In the genomic region with DNA sequence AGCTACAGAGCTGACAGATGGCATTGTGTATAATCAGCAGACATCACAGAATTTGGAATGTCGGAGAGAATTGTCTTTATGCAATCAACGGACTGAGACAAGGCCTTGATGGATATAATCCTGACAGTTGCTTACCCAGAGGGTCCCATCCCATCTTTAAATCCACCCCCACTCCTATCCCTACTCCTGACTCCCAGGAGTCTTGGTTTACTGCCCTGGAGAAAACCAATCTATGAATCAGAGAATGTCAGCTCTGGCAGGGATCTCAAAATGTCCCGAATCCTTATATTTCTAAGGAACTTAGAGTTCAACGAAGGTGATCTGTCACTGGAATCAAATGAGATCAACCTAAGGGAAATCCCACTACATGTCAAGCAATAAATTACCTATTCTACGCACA, we compare ENCODE assay signal across 20 cellular contexts.
DNase-seq lines count a peak whose midpoint lies in the region; ATAC-seq and TF ChIP-seq lines count a peak whose summit lies in the region.
"Had no signal": no experiment of that assay in that cellular context is flagged by ENCODE, and none has a peak within 500 bp of the region (broad histone marks: within the 10 kb centered on the region; RNA-seq: fewer than 3 reads in every experiment).

No MANE protein-coding gene starts in this region.

- H2BK15ac ChIP-seq in IMR-90 (ENCODE audit: low read depth, low read length) = no peak overlapping the region

- H3K36me3 Mint-ChIP-seq in activated CD4-positive, alpha-beta T cell treated with anti-CD3 and anti-CD28 coated beads for 36 hours (ENCODE audit: low read depth) = no peaks in the 10 kb centered on the region
- H3K36me3 Mint-ChIP-seq: CD8-positive, alpha-beta T cell had no signal

- H3K36me3 ChIP-seq in IMR-90 (ENCODE audit: control insufficient read depth, insufficient read depth, low read length) (no peaks in the 10 kb centered on the region), neural cell (ENCODE audit: insufficient read depth, low read length) (no peaks in the 10 kb centered on the region)
- H3K36me3 ChIP-seq: BLaER1 treated with 17β-estradiol and CSF1 and Interleukin-3, amounts not matched to agents 10 nM and 100 nM had no signal

- DNase-seq in NCI-H2171 treated with DMSO at 0.1 percent for 48 hours (lab: John Stamatoyannopoulos, UW) (peak; percentile 25), NCI-H2171 (lab: John Stamatoyannopoulos, UW) (no peak), IMR-90 (no peak), NCI-H524 treated with DMSO at 0.1 percent for 48 hours (lab: John Stamatoyannopoulos, UW) (peak; percentile 8), NCI-H1105 (lab: John Stamatoyannopoulos, UW) (no peak)
- no peak for DNase-seq in activated CD4-positive, alpha-beta T cell treated with anti-CD3 and anti-CD28 coated beads for 36 hours
- DNase-seq: AML-193; Caco-2; Calu3; CD4-positive, alpha-beta T cell; CD8-positive, alpha-beta T cell; DMS79 treated with DMSO at 0.1 percent for 48 hours; GF-D8 had no signal

- H3K79me1 ChIP-seq in IMR-90 (ENCODE audit: low read depth in 1 of 2, low read length in 2 of 2) = no peaks in the 10 kb centered on the region

- no peak overlapping the region for H4K91ac ChIP-seq in IMR-90 (ENCODE audit: insufficient read depth, low read depth, low read length)

- no peaks in the 10 kb centered on the region for H3K9me2 ChIP-seq in neural cell (ENCODE audit: insufficient read depth, low read length)

- H2BK5ac ChIP-seq in IMR-90 (ENCODE audit: low read depth, low read length, poor library complexity, severe bottlenecking) = no peak overlapping the region

- H3F3A ChIP-seq in neural cell (ENCODE audit: insufficient read depth, low read length, poor library complexity, severe bottlenecking) = peaks cover 8% of the 10 kb centered on the region

- H3K4me3 Mint-ChIP-seq in activated CD4-positive, alpha-beta T cell treated with anti-CD3 and anti-CD28 coated beads for 36 hours = no peak overlapping the region
- H3K4me3 Mint-ChIP-seq: B cell; CD4-positive, alpha-beta T cell; CD8-positive, alpha-beta T cell had no signal

- H3K27me3 Mint-ChIP-seq in activated CD4-positive, alpha-beta T cell treated with anti-CD3 and anti-CD28 coated beads for 36 hours = no peaks in the 10 kb centered on the region
- H3K27me3 Mint-ChIP-seq: B cell; CD4-positive, alpha-beta T cell had no signal

- H3K9me3 ChIP-seq in IMR-90 (ENCODE audit: control insufficient read depth, insufficient read depth, low read length) (peaks cover 2% of the 10 kb centered on the region; the same call in 1 of the 2 replicates), neural cell (ENCODE audit: low read length) (no peaks in the 10 kb centered on the region)
- H3K9me3 ChIP-seq: A549; BLaER1 treated with 17β-estradiol and CSF1 and Interleukin-3, amounts not matched to agents 10 nM and 100 nM; Caco-2 had no signal

- TF ChIP-seq CTCF in IMR-90 (conservative IDR thresholded peaks at IDR 0.05; ENCODE audit: low read depth, low read length) (no peak), neural cell (IDR thresholded peaks at IDR 0.05; ENCODE audit: poor library complexity, severe bottlenecking) (no peak)

- H3K9me1 ChIP-seq in IMR-90 (ENCODE audit: insufficient read depth, low read length) = no peaks in the 10 kb centered on the region

- H3K4me3 ChIP-seq in IMR-90 (ENCODE audit: insufficient read depth, low read depth, low read length) (no peak overlapping the region), neural cell (ENCODE audit: low read length) (peak overlapping the region; percentile 9)
- H3K4me3 ChIP-seq: A549; BLaER1 treated with 17β-estradiol and CSF1 and Interleukin-3, amounts not matched to agents 10 nM and 100 nM had no signal

- no peak overlapping the region for H2AK5ac ChIP-seq in IMR-90 (ENCODE audit: low read depth, low read length)

- H3K9ac ChIP-seq in IMR-90 (ENCODE audit: low read depth, low read length) (no peak overlapping the region), neural cell (ENCODE audit: low read length) (no peak overlapping the region)
- H3K9ac ChIP-seq: BLaER1 treated with 17β-estradiol and CSF1 and Interleukin-3, amounts not matched to agents 10 nM and 100 nM had no signal

- in situ Hi-C loops in IMR-90 (cut with MboI; ENCODE audit: low sequenced_read_pairs) = no loop called here

- intact Hi-C loops in IMR-90 (cut with micrococcal nuclease) = no loop called here
- intact Hi-C loops in activated CD4-positive, alpha-beta T cell treated with anti-CD3 and anti-CD28 coated beads for 36 hours (cut with DNase I, micrococcal nuclease) = no loop called here

- dilution Hi-C loops in IMR-90 (cut with HindIII; ENCODE audit: low sequenced_read_pairs, unreplicated experiment) = no loop called here

- H3K14ac ChIP-seq in IMR-90 (replicated peaks; ENCODE audit: low read depth, low read length) = no peak overlapping the region

- H3K18ac ChIP-seq in IMR-90 (ENCODE audit: low read depth, low read length) = no peak overlapping the region

- no peak overlapping the region; the same call in 1 of the 2 replicates for H2BK20ac ChIP-seq in IMR-90 (ENCODE audit: low read depth, low read length)

- peaks cover 2% of the 10 kb centered on the region for H3K4me1 ChIP-seq in IMR-90 (ENCODE audit: control insufficient read depth, insufficient read depth, low read length)
- H3K4me1 ChIP-seq: A549, Caco-2 had no signal

- no peaks in the 10 kb centered on the region for H3K9me3 Mint-ChIP-seq in activated CD4-positive, alpha-beta T cell treated with anti-CD3 and anti-CD28 coated beads for 36 hours (ENCODE audit: low read depth)
- H3K9me3 Mint-ChIP-seq: CD8-positive, alpha-beta T cell had no signal

- no peak overlapping the region for H3K23ac ChIP-seq in IMR-90 (ENCODE audit: low read depth, low read length)

- H4K8ac ChIP-seq in IMR-90 (ENCODE audit: low read depth in 2 of 2, low read length in 2 of 2) = no peak overlapping the region

- no peak for ATAC-seq in IMR-90 (ENCODE audit: low read depth)
- no peak for ATAC-seq in GM19455 (IDR thresholded peaks at IDR 0.05; ENCODE audit: unreplicated experiment)
- no peak for ATAC-seq in activated CD4-positive, alpha-beta T cell treated with anti-CD3 and anti-CD28 coated beads for 36 hours
- ATAC-seq: A549; CD8-positive, alpha-beta T cell had no signal

- H3K27ac ChIP-seq in IMR-90 (ENCODE audit: insufficient read depth, low read length) (no peak overlapping the region), neural cell (ENCODE audit: low read length) (peak overlapping the region; percentile 35)
- H3K27ac ChIP-seq: 22Rv1; A549; BLaER1 treated with 17β-estradiol and CSF1 and Interleukin-3, amounts not matched to agents 10 nM and 100 nM; C4-2B had no signal

- H2BK120ac ChIP-seq in IMR-90 (ENCODE audit: low read depth, low read length) = peak overlapping the region; percentile 23; the same call in 1 of the 2 replicates

- BruUV-seq in IMR-90 (replicated peaks; lab: Mats Ljungman, UMichigan) = no TSS peak

- H3K56ac ChIP-seq in IMR-90 (ENCODE audit: extremely low read depth, insufficient read depth, low read length) = no peak overlapping the region

- H3K27ac Mint-ChIP-seq in activated CD4-positive, alpha-beta T cell treated with anti-CD3 and anti-CD28 coated beads for 36 hours = no peak overlapping the region
- H3K27ac Mint-ChIP-seq: B cell; CD4-positive, alpha-beta T cell; CD8-positive, alpha-beta T cell had no signal

- CTCF ChIA-PET in IMR-90 (lab: Yijun Ruan, JAX) = no interaction called here
- CTCF ChIA-PET in activated CD4-positive, alpha-beta T cell treated with anti-CD3 and anti-CD28 coated beads for 36 hours (lab: Charles Lee) = no interaction called here

- H2AFZ ChIP-seq in IMR-90 (replicated peaks; ENCODE audit: low read length, poor library complexity) (no peak overlapping the region), neural cell (ENCODE audit: low read depth, low read length) (no peak overlapping the region)

- no peaks in the 10 kb centered on the region for H3K4me1 Mint-ChIP-seq in activated CD4-positive, alpha-beta T cell treated with anti-CD3 and anti-CD28 coated beads for 36 hours
- H3K4me1 Mint-ChIP-seq: B cell had no signal

- no peak overlapping the region for H3K4me2 ChIP-seq in IMR-90 (ENCODE audit: low read depth, low read length)
- no peak overlapping the region for H3K4me2 ChIP-seq in neural cell (ENCODE audit: low read length)
- H3K4me2 ChIP-seq: A549; BLaER1 treated with 17β-estradiol and CSF1 and Interleukin-3, amounts not matched to agents 10 nM and 100 nM had no signal

- no peak overlapping the region for H2AK9ac ChIP-seq in IMR-90 (replicated peaks; ENCODE audit: low read depth, low read length, poor library complexity)

- H3K27me3 ChIP-seq in IMR-90 (ENCODE audit: control insufficient read depth, insufficient read depth, low read length) (no peaks in the 10 kb centered on the region), neural cell (ENCODE audit: insufficient read depth, low read depth, low read length) (no peaks in the 10 kb centered on the region)
- H3K27me3 ChIP-seq: BLaER1 treated with 17β-estradiol and CSF1 and Interleukin-3, amounts not matched to agents 10 nM and 100 nM had no signal

- H4K5ac ChIP-seq in IMR-90 (ENCODE audit: low read depth, low read length) = no peak overlapping the region

- peak; percentile 82 for TF ChIP-seq EP300 in neural cell (conservative IDR thresholded peaks at IDR 0.05; ENCODE audit: poor library complexity, severe bottlenecking)

- H3K79me2 ChIP-seq in neural cell (replicated peaks; ENCODE audit: insufficient read depth, low read length) = no peaks in the 10 kb centered on the region

- TF ChIP-seq RAD21 in IMR-90 (IDR thresholded peaks at IDR 0.05; ENCODE audit: low read length) (no peak), neural cell (conservative IDR thresholded peaks at IDR 0.05) (no peak)

- TF ChIP-seq POLR2A in IMR-90 (IDR thresholded peaks at IDR 0.05; ENCODE audit: low read depth, low read length) = no peak

- no peak overlapping the region for H3K4ac ChIP-seq in IMR-90 (ENCODE audit: low read depth, low read length)

- H4K20me1 ChIP-seq in IMR-90 (ENCODE audit: insufficient read depth, low read length) (no peaks in the 10 kb centered on the region), neural cell (ENCODE audit: insufficient read depth) (no peaks in the 10 kb centered on the region)
- H4K20me1 ChIP-seq: BLaER1 treated with 17β-estradiol and CSF1 and Interleukin-3, amounts not matched to agents 10 nM and 100 nM had no signal

- WGBS in IMR-90 (ENCODE audit: extremely low coverage in 2 of 2, insufficient read length in 1 of 2), 2 experiments = 60% methylated on average over 1 of the region's 5 CpGs; no CpG with 5 or more reads in 1 of the 2 experiments

- POLR2A ChIA-PET in IMR-90 (lab: Charles Lee; ENCODE audit: unreplicated experiment) = no interaction called here
- POLR2A ChIA-PET in activated CD4-positive, alpha-beta T cell treated with anti-CD3 and anti-CD28 coated beads for 36 hours (lab: Charles Lee) = no interaction called here

Comparison
In these comparisons a context has a peak if more than half of its experiments do, and no peak if none do; other contexts are left out.
1. DNase-seq: peak in NCI-H2171 treated with DMSO at 0.1 percent for 48 hours (single experiment) and NCI-H524 treated with DMSO at 0.1 percent for 48 hours (single experiment); none in NCI-H2171 (single experiment), IMR-90 (single experiment), NCI-H1105 (single experiment) and activated CD4-positive, alpha-beta T cell treated with anti-CD3 and anti-CD28 coated beads for 36 hours (single experiment).